8 cellular contexts compared by ENCODE assay signal in genomic region chr12:27703720-27704452, GRCh38. TPM values are rescaled to one million over a fixed set of nuclear protein-coding genes. Genes with fewer than 3 reads are reported as not detected.
A peak's percentile ranks its signal among the peaks of the same experiment; 100 is the strongest.
DNase-seq lines count a peak whose midpoint lies in the region; ATAC-seq and TF ChIP-seq lines count a peak whose summit lies in the region.

No MANE protein-coding gene starts in this region.

- H3K4me2 ChIP-seq in SK-N-SH, result no peak overlapping the region

- ATAC-seq in GM21825 (IDR thresholded peaks at IDR 0.05; ENCODE audit: unreplicated experiment) (peak; percentile 82), left ventricle myocardium superior (peak; percentile 82), gastrocnemius medialis (peak in 1 of 2 donors; percentile 78)

- no peaks in the 10 kb centered on the region for H3K79me2 ChIP-seq in SK-N-SH (ENCODE audit: insufficient read depth)

- H3K27me3 ChIP-seq in SK-N-SH (ENCODE audit: insufficient read depth) (no peaks in the 10 kb centered on the region), gastrocnemius medialis (no peaks in the 10 kb centered on the region)

- H3K9me2 ChIP-seq in SK-N-SH, result no peaks in the 10 kb centered on the region

- peaks cover 0 to 1% of the 10 kb centered on the region in 2 experiments for H3K36me3 ChIP-seq in SK-N-SH (replicated peaks in 1 of 2; ENCODE audit: control insufficient read depth in 1 of 2, insufficient read depth in 2 of 2, low read length in 1 of 2)
- H3K36me3 ChIP-seq in gastrocnemius medialis, result no peaks in the 10 kb centered on the region

- POLR2A ChIA-PET in SK-N-SH (lab: Yijun Ruan, JAX), result no interaction called here

- TF ChIP-seq EP300 in SK-N-SH (IDR thresholded peaks at IDR 0.05; ENCODE audit: borderline replicate concordance in 1 of 2, low read depth in 1 of 2, low read length in 1 of 2), result no peak

- 11% methylated on average over 4 of the region's 4 CpGs for WGBS in SK-N-SH (ENCODE audit: low lambda C conversion rate)

- peak; percentile 78 for TF ChIP-seq RAD21 in SK-N-SH (IDR thresholded peaks at IDR 0.05; ENCODE audit: low read length)

- peak; percentile 57 for DNase-seq in GDM1 (lab: John Stamatoyannopoulos, UW)
- DNase-seq in LNCaP clone FGC (ENCODE audit: low read depth), result peak; percentile 75
- DNase-seq in SK-N-SH, result peak; percentile 59
- DNase-seq in activated naive CD8-positive, alpha-beta T cell treated with anti-CD3 and anti-CD28 coated beads, Interleukin-2, amount 50 U/mL, for 16 hours (ENCODE audit: low read depth, low spot score), result peak; percentile 38
- DNase-seq in left ventricle myocardium superior, result no peak
- DNase-seq in gastrocnemius medialis, result no peak
- DNase-seq in HuH-7.5 (ENCODE audit: low spot score), result no peak

- H3K9me3 ChIP-seq in SK-N-SH (no peaks in the 10 kb centered on the region), gastrocnemius medialis (no peaks in the 10 kb centered on the region)

- intact Hi-C loops in left ventricle myocardium superior (cut with micrococcal nuclease) (no loop called here), gastrocnemius medialis (cut with DNase I; ENCODE audit: low total_unique reads) (no loop called here)

- peaks cover 0 to 3% of the 10 kb centered on the region in 2 experiments; a peak in 1 of 4 replicates for H3K4me1 ChIP-seq in SK-N-SH (ENCODE audit: control insufficient read depth in 1 of 2, insufficient read depth in 2 of 2, low read depth in 1 of 2, low read length in 1 of 2)
- H3K4me1 ChIP-seq in gastrocnemius medialis, result no peaks in the 10 kb centered on the region

- no peaks in the 10 kb centered on the region for H4K20me1 ChIP-seq in SK-N-SH (ENCODE audit: insufficient read depth)

- no peak overlapping the region for H3K27ac ChIP-seq in SK-N-SH (ENCODE audit: low read depth in 2 of 2, low read length in 1 of 2)
- no peak overlapping the region for H3K27ac ChIP-seq in gastrocnemius medialis

- CTCF ChIA-PET in SK-N-SH (lab: Yijun Ruan, JAX), result interaction anchor here (0.6 to 1.2 kb wide), 12 partner anchors 12 to 684 kb away, joined by 3 to 5 read pairs (median 3); no protein-coding TSS in a partner anchor

- peaks cover 26% of the 10 kb centered on the region for H3F3A ChIP-seq in SK-N-SH (replicated peaks; ENCODE audit: insufficient read depth)

- peak; percentile 95 for TF ChIP-seq CTCF in LNCaP clone FGC (IDR thresholded peaks at IDR 0.05; ENCODE audit: control insufficient read depth, extremely low read depth, insufficient read depth)
- peak; percentile 92 for TF ChIP-seq CTCF in SK-N-SH (IDR thresholded peaks at IDR 0.05)
- TF ChIP-seq CTCF in gastrocnemius medialis (IDR thresholded peaks at IDR 0.05 in 4 of 5, conservative IDR thresholded peaks at IDR 0.05 in 1 of 5), result peak; percentile 50 to 75 (median 64)

- TF ChIP-seq POLR2A in gastrocnemius medialis (IDR thresholded peaks at IDR 0.05), result no peak

- in situ Hi-C loops in gastrocnemius medialis (cut with MboI; ENCODE audit: low sequenced_read_pairs in 4 of 4), result no loop called here

- H3K4me3 ChIP-seq in LNCaP clone FGC (ENCODE audit: low read depth, low read length), result no peak overlapping the region
- no peak overlapping the region; a peak in 1 of 4 replicates for H3K4me3 ChIP-seq in SK-N-SH (ENCODE audit: low read depth in 2 of 2, low read length in 1 of 2)
- no peak overlapping the region for H3K4me3 ChIP-seq in gastrocnemius medialis

- no peak overlapping the region for H3K9ac ChIP-seq in SK-N-SH

- H2AFZ ChIP-seq in SK-N-SH (ENCODE audit: low read depth), result no peak overlapping the region

TF ChIP-seq in SK-N-SH, 30 proteins besides CTCF, POLR2A, EP300 and RAD21:
- TF ChIP-seq TAF1 (IDR thresholded peaks at IDR 0.05; ENCODE audit: borderline replicate concordance, low read depth, low read length) (0 out of 2 replicates have a peak, but pooled peaks have one; percentile 11), MAX (IDR thresholded peaks at IDR 0.05; ENCODE audit: low read depth) (no peak), RCOR1 (IDR thresholded peaks at IDR 0.05; ENCODE audit: low read length) (0 out of 2 replicates have a peak, but pooled peaks have one; percentile 41), REST (IDR thresholded peaks at IDR 0.05; ENCODE audit: low read depth, low read length) (no peak), NFIC (IDR thresholded peaks at IDR 0.05; ENCODE audit: borderline replicate concordance) (no peak), SMC3 (IDR thresholded peaks at IDR 0.05; ENCODE audit: low read depth, low read length) (peak; percentile 21), EZH2phosphoT487 (IDR thresholded peaks at IDR 0.05; ENCODE audit: borderline replicate concordance, low read depth) (no peak), TEAD4 (IDR thresholded peaks at IDR 0.05; ENCODE audit: borderline replicate concordance, insufficient read depth) (0 out of 2 replicates have a peak, but pooled peaks have one; percentile 60)

RNA-seq across cellular contexts. Expression of gene MRPS35, which starts 6.7 kb away (rescaled TPM):
- polyA plus RNA-seq in SK-N-SH (2012; rRNA removed), result 32.4 and 35.9 TPM in 2 replicates
- polyA plus RNA-seq in SK-N-SH (2012; cell fraction: cytosol; rRNA removed), result 44.9 and 51.5 TPM in 2 replicates
- 9.7 and 16.6 TPM in 2 replicates for polyA plus RNA-seq in SK-N-SH (2012; cell fraction: nucleus; rRNA removed)
- total RNA-seq in left ventricle myocardium superior (63.3 TPM), gastrocnemius medialis (100 to 1,000 TPM in 1 of 4 donors, 10 to 100 TPM in 3; 76.3 to 153 (median 98.2) TPM)

RNA-seq across cellular contexts. Expression of gene REP15, which starts 7.6 kb away (rescaled TPM):
- 0.84 and 1.3 TPM in 2 replicates for polyA plus RNA-seq in SK-N-SH (2012; rRNA removed)
- polyA plus RNA-seq in SK-N-SH (2012; cell fraction: cytosol; rRNA removed), result 0.88 and 1.1 TPM in 2 replicates
- 1.7 and 2.2 TPM in 2 replicates for polyA plus RNA-seq in SK-N-SH (2012; cell fraction: nucleus; rRNA removed)
- 7.5 TPM for total RNA-seq in left ventricle myocardium superior
- 1 to 10 TPM in 2 of 4 donors, under 1 TPM in 1, not detected in 1; 0.92 to 1.8 (median 1.4) TPM for total RNA-seq in gastrocnemius medialis

Comparison
In these comparisons a context has a peak if more than half of its experiments do, and no peak if none do; other contexts are left out.
1. DNase-seq: peak in GDM1 (single experiment), LNCaP clone FGC (single experiment), SK-N-SH (single experiment) and activated naive CD8-positive, alpha-beta T cell treated with anti-CD3 and anti-CD28 coated beads, Interleukin-2, amount 50 U/mL, for 16 hours (single experiment); none in left ventricle myocardium superior (single experiment), gastrocnemius medialis (0 of 2) and HuH-7.5 (single experiment).
2. Peak in every context shown above with its lines, with median percentiles within 50 percentile points of each other: CTCF ChIP-seq.